Comparison of ENCODE assay signal across 1 cellular context in the genomic region with DNA sequence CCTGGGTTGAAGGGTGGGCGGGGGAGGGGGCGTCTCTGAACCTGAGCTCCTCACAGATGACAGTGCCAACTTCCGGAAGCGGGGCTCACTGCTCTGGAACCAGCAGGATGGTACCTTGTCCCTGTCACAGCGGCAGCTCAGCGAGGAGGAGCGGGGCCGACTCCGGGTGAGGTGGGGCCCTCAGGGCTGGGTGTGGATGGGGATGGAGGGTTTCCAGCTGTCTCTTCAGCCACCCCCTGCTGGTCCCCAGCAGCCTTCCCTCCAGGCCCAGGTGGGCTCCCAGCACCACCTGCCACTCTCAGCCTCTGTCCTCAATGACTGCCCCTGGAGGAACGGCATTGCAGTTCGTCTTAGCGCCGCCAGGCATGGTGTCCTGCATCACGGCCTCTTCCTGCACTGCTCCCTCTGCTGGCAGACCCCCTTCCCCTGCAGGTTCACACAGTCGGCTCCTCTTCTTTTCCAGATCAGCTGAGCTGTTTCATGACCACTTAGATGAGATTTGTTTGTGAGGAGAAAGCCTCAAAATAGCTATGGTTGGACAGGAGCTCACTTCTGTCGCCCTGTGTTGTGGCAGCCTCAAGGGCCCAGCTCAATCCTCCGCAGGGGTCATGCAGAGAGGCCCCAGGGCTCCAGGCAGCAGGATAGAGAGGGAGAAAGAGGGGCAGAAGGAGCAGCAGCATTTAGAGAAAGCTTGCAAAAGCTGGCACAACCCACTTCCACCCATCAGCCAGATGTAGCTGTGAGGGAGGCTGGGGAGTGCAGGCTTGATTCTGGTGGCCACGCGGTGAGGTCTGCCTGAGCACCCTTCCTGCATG.
A peak's percentile ranks its signal among the peaks of the same experiment; 100 is the strongest.
TF ChIP-seq lines count a peak whose summit lies in the region.

No MANE protein-coding gene starts in this region.

TF ChIP-seq in H1, 55 proteins besides CTCF, POLR2A, EP300 and RAD21:
- TF ChIP-seq CEBPB (IDR thresholded peaks at IDR 0.05; ENCODE audit: low read depth, low read length), result no peak
- TF ChIP-seq SIN3A (conservative IDR thresholded peaks at IDR 0.05 in 1 of 2, IDR thresholded peaks at IDR 0.05 in 1 of 2; ENCODE audit: low read depth in 1 of 2, low read length in 2 of 2), result 0 out of 4 replicates have a peak, but pooled peaks of 1 of the 2 experiments have one; percentile 42
- peak; percentile 55 for TF ChIP-seq CREB1 (IDR thresholded peaks at IDR 0.05)
- no peak for TF ChIP-seq CHD7 (IDR thresholded peaks at IDR 0.05; ENCODE audit: insufficient replicate concordance, low read length)
- TF ChIP-seq CHD1 (IDR thresholded peaks at IDR 0.05; ENCODE audit: low read depth, low read length), result no peak
- no peak for TF ChIP-seq CTBP2 (IDR thresholded peaks at IDR 0.05; ENCODE audit: borderline replicate concordance, insufficient read depth, insufficient read length, low read length)
- TF ChIP-seq KDM4A (IDR thresholded peaks at IDR 0.05; ENCODE audit: low read depth, low read length, severe bottlenecking), result no peak
- TF ChIP-seq CHD2 (IDR thresholded peaks at IDR 0.05; ENCODE audit: low read length), result no peak
- no peak for TF ChIP-seq RFX5 (IDR thresholded peaks at IDR 0.05; ENCODE audit: borderline replicate concordance, low read depth, low read length)
- TF ChIP-seq EZH2 (IDR thresholded peaks at IDR 0.05; ENCODE audit: low read depth, low read length, severe bottlenecking), result no peak
- peak; percentile 53; the same call in 1 of the 2 replicates for TF ChIP-seq YY1 (IDR thresholded peaks at IDR 0.05; ENCODE audit: low read depth, low read length)
- no peak for TF ChIP-seq RBBP5 (IDR thresholded peaks at IDR 0.05; ENCODE audit: borderline replicate concordance, low read depth, low read length)
- TF ChIP-seq USF2 (IDR thresholded peaks at IDR 0.05; ENCODE audit: low read length), result no peak
- no peak for TF ChIP-seq HDAC2 (IDR thresholded peaks at IDR 0.05; ENCODE audit: borderline replicate concordance in 1 of 2, low read depth in 2 of 2, low read length in 2 of 2)
- TF ChIP-seq SIX5 (IDR thresholded peaks at IDR 0.05; ENCODE audit: low read depth, low read length), result no peak
- no peak for TF ChIP-seq SUZ12 (IDR thresholded peaks at IDR 0.05; ENCODE audit: low read length)
- no peak for TF ChIP-seq SP2 (IDR thresholded peaks at IDR 0.05; ENCODE audit: low read length)
- no peak for TF ChIP-seq KDM5A (IDR thresholded peaks at IDR 0.05; ENCODE audit: low read length)
- no peak for TF ChIP-seq JUND (IDR thresholded peaks at IDR 0.05; ENCODE audit: low read length)
- TF ChIP-seq SAP30 (IDR thresholded peaks at IDR 0.05; ENCODE audit: insufficient read depth, insufficient replicate concordance, low read length), result no peak
- no peak for TF ChIP-seq SP4 (IDR thresholded peaks at IDR 0.05; ENCODE audit: low read length)
- TF ChIP-seq, protein P1, sequence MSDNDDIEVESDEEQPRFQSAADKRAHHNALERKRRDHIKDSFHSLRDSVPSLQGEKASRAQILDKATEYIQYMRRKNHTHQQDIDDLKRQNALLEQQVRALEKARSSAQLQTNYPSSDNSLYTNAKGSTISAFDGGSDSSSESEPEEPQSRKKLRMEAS (IDR thresholded peaks at IDR 0.05), result peak; percentile 52; the same call in 1 of the 2 replicates
- TF ChIP-seq BRCA1 (IDR thresholded peaks at IDR 0.05; ENCODE audit: low read depth, low read length), result no peak
TF ChIP-seq in H1: peak in this region for 4.
